In the genomic region with DNA sequence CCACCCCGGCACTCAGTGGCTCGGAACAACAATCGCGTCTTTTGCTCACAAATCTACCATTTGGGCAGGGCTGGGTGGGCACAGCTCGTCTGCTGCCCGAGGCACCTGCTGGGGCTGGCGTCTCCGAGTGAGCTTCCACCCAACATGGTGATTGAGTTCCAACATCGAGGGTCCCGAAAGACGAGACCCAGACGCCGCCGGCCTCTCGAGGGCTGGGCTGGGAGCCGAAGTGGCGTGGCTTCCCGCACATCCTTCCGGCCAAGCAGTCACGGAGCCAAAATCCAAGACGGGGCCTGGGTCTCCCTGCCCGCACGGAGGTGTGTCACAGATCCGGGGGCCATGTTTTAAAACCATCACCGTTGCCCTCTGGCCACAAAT, we compare ENCODE assay signal across 8 cellular contexts.
"Had no signal": no experiment of that assay in that cellular context is flagged by ENCODE, and none has a peak within 500 bp of the region (broad histone marks: within the 10 kb centered on the region; RNA-seq: fewer than 3 reads in every experiment).

No MANE protein-coding gene starts in this region.

- DNase-seq: H9, HCEC 1CT, Karpas-422, KBM-7 had no signal

- H2AFZ ChIP-seq: GM23338 had no signal

- H3K4me3 ChIP-seq: GM23338 had no signal

- H3K27ac ChIP-seq: HL-60, KMS-11 had no signal

- H3K4me2 ChIP-seq: GM23338, KMS-11 had no signal

- H3K27ac Mint-ChIP-seq: GM23338, H9, IgD-negative memory B cell had no signal

- H3K4me1 Mint-ChIP-seq: GM23338 had no signal

- H3K36me3 Mint-ChIP-seq: IgD-negative memory B cell had no signal

- H3K4me3 Mint-ChIP-seq: GM23338, H9, IgD-negative memory B cell had no signal

- H3K9ac ChIP-seq: KMS-11 had no signal

- H3K9me3 Mint-ChIP-seq: GM23338, H9 had no signal
